1 cellular context compared by ENCODE assay signal in the genomic region with DNA sequence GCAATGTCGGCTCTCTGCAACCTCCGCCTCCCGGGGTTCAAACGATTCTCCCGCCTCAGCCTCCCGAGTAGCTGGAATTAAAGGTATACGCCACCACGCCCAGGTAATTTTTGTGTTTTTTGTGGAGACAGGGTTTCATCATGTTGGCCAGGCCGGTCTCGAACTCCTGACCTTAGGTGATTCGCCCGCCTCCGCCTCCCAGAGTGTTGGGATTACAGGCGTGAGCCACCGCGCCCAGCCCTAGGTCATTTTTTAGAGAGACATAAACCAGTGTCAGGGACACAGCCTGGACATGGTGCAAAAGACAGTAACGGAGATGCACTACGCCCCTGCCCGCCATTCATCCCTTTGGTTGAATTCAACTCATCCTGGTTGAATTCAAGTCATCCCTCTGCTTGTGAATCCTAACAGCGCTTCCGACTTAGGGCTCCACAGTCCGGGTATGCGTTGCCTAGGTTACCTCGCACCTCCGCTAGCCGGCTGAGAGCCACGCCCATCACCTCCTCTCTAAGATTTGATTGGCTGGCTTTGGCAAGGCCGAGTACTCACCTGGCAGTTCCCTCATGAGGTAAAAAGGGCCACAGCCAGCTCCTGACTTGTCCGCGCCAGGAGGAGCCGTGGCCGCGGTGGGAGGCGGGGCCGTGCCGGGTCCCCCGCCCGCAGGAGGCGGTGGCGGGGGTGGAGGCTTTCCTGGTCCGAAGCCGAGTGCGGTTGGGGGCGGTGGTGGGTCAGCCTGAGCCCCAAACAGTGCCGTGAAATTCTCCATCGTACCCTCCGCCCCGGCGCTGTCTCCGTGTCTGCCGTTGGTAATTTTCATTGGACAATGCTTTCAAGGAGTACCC.
A peak's percentile ranks its signal among the peaks of the same experiment; 100 is the strongest.
TF ChIP-seq lines count a peak whose summit lies in the region.

A gene with protein sequence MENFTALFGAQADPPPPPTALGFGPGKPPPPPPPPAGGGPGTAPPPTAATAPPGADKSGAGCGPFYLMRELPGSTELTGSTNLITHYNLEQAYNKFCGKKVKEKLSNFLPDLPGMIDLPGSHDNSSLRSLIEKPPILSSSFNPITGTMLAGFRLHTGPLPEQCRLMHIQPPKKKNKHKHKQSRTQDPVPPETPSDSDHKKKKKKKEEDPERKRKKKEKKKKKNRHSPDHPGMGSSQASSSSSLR (minus strand): TSS at position 802 of the 842 bp plus-strand sequence. CDS start 36 bp downstream, at position 766.

TF ChIP-seq in HepG2, 621 proteins besides CTCF, POLR2A, EP300 and RAD21 (continued from another document and continues in another):
- TF ChIP-seq CCDC6 (CRISPR knock-in tag; IDR thresholded peaks at IDR 0.05) (peak; percentile 52; the same call in 1 of the 2 replicates), NCOR1 (IDR thresholded peaks at IDR 0.05; ENCODE audit: borderline replicate concordance, low read length) (0 out of 2 replicates have a peak, but pooled peaks have one; percentile 32), AGO2 (optimal IDR thresholded peaks at IDR 0.05; ENCODE audit: low read depth, low read length) (peak; percentile 52), ZNF451 (CRISPR knock-in tag; IDR thresholded peaks at IDR 0.05) (peak; percentile 36; the same call in 1 of the 2 replicates), GATAD1 (CRISPR knock-in tag; IDR thresholded peaks at IDR 0.05) (no peak), ZMYM3 (CRISPR knock-in tag; IDR thresholded peaks at IDR 0.05) (no peak), ZFX (CRISPR knock-in tag; IDR thresholded peaks at IDR 0.05; ENCODE audit: low read depth) (peak; percentile 55; the same call in 1 of the 2 replicates), ZNF564 (CRISPR knock-in tag; IDR thresholded peaks at IDR 0.05) (no peak), ZNF550 (CRISPR knock-in tag; IDR thresholded peaks at IDR 0.05; ENCODE audit: borderline replicate concordance) (no peak), NONO (IDR thresholded peaks at IDR 0.05) (no peak), NONO (CRISPR knock-in tag; conservative IDR thresholded peaks at IDR 0.05) (0 out of 2 replicates have a peak, but pooled peaks have one; percentile 27), ZNF724P (CRISPR knock-in tag; IDR thresholded peaks at IDR 0.05; ENCODE audit: borderline replicate concordance) (0 out of 2 replicates have a peak, but pooled peaks have one; percentile 37), NCOA1 (CRISPR knock-in tag; IDR thresholded peaks at IDR 0.05) (no peak), SP1 (IDR thresholded peaks at IDR 0.05) (no peak), SP1 (CRISPR knock-in tag; IDR thresholded peaks at IDR 0.05) (peak; percentile 34; the same call in 1 of the 2 replicates), NCOA2 (CRISPR knock-in tag; IDR thresholded peaks at IDR 0.05) (no peak), ZNF616 (CRISPR knock-in tag; IDR thresholded peaks at IDR 0.05; ENCODE audit: low read depth) (peak; percentile 36; the same call in 1 of the 2 replicates), TBX3 (IDR thresholded peaks at IDR 0.05; ENCODE audit: borderline replicate concordance) (peak; percentile 48; the same call in 1 of the 2 replicates), HNRNPUL1 (IDR thresholded peaks at IDR 0.05; ENCODE audit: low read depth, low read length) (no peak), KDM6A (CRISPR knock-in tag; IDR thresholded peaks at IDR 0.05; ENCODE audit: low read depth) (no peak), MAFG (CRISPR knock-in tag; IDR thresholded peaks at IDR 0.05) (no peak), ZNF510 (CRISPR knock-in tag; IDR thresholded peaks at IDR 0.05; ENCODE audit: low read depth) (no peak), ATF7-NPFF (CRISPR knock-in tag; IDR thresholded peaks at IDR 0.05; ENCODE audit: low read depth) (no peak; the same call in 1 of the 2 replicates), NR2F1 (CRISPR knock-in tag; IDR thresholded peaks at IDR 0.05) (peak in 1 of 2 experiments; percentile 31; a peak in 1 of 4 replicates), SP4 (CRISPR knock-in tag; IDR thresholded peaks at IDR 0.05) (peak; percentile 29; the same call in 1 of the 2 replicates), HDAC1 (CRISPR knock-in tag; IDR thresholded peaks at IDR 0.05) (peak; percentile 64; the same call in 1 of the 2 replicates), ZNF816 (CRISPR knock-in tag; IDR thresholded peaks at IDR 0.05; ENCODE audit: borderline replicate concordance) (0 out of 2 replicates have a peak, but pooled peaks have one; percentile 25), SIN3B (IDR thresholded peaks at IDR 0.05; ENCODE audit: low read length) (no peak), NCOA5 (CRISPR knock-in tag; IDR thresholded peaks at IDR 0.05) (no peak), ZEB1 (IDR thresholded peaks at IDR 0.05; ENCODE audit: insufficient replicate concordance, low read depth) (peak; percentile 85), SIN3A (IDR thresholded peaks at IDR 0.05; ENCODE audit: borderline replicate concordance, low read depth, low read length) (peak; percentile 61; the same call in 1 of the 2 replicates), ZBTB1 (CRISPR knock-in tag; IDR thresholded peaks at IDR 0.05; ENCODE audit: borderline replicate concordance) (no peak), ZNF496 (CRISPR knock-in tag; IDR thresholded peaks at IDR 0.05; ENCODE audit: insufficient replicate concordance) (no peak), CHCHD3 (CRISPR knock-in tag; IDR thresholded peaks at IDR 0.05) (no peak), REPIN1 (CRISPR knock-in tag; IDR thresholded peaks at IDR 0.05; ENCODE audit: borderline replicate concordance, low read depth) (no peak), SRY (CRISPR knock-in tag; IDR thresholded peaks at IDR 0.05) (peak; percentile 10; the same call in 1 of the 2 replicates), ETV6 (CRISPR knock-in tag; conservative IDR thresholded peaks at IDR 0.05) (0 out of 2 replicates have a peak, but pooled peaks have one; percentile 19)
- TF ChIP-seq, protein P1, sequence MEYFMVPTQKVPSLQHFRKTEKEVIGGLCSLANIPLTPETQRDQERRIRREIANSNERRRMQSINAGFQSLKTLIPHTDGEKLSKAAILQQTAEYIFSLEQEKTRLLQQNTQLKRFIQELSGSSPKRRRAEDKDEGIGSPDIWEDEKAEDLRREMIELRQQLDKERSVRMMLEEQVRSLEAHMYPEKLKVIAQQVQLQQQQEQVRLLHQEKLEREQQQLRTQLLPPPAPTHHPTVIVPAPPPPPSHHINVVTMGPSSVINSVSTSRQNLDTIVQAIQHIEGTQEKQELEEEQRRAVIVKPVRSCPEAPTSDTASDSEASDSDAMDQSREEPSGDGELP (IDR thresholded peaks at IDR 0.05; ENCODE audit: borderline replicate concordance, low read depth): peak; percentile 68; the same call in 1 of the 2 replicates
- TF ChIP-seq, protein P2, sequence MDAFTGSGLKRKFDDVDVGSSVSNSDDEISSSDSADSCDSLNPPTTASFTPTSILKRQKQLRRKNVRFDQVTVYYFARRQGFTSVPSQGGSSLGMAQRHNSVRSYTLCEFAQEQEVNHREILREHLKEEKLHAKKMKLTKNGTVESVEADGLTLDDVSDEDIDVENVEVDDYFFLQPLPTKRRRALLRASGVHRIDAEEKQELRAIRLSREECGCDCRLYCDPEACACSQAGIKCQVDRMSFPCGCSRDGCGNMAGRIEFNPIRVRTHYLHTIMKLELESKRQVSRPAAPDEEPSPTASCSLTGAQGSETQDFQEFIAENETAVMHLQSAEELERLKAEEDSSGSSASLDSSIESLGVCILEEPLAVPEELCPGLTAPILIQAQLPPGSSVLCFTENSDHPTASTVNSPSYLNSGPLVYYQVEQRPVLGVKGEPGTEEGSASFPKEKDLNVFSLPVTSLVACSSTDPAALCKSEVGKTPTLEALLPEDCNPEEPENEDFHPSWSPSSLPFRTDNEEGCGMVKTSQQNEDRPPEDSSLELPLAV (CRISPR knock-in tag; conservative IDR thresholded peaks at IDR 0.05; ENCODE audit: low read depth): no peak
- TF ChIP-seq, protein P3, sequence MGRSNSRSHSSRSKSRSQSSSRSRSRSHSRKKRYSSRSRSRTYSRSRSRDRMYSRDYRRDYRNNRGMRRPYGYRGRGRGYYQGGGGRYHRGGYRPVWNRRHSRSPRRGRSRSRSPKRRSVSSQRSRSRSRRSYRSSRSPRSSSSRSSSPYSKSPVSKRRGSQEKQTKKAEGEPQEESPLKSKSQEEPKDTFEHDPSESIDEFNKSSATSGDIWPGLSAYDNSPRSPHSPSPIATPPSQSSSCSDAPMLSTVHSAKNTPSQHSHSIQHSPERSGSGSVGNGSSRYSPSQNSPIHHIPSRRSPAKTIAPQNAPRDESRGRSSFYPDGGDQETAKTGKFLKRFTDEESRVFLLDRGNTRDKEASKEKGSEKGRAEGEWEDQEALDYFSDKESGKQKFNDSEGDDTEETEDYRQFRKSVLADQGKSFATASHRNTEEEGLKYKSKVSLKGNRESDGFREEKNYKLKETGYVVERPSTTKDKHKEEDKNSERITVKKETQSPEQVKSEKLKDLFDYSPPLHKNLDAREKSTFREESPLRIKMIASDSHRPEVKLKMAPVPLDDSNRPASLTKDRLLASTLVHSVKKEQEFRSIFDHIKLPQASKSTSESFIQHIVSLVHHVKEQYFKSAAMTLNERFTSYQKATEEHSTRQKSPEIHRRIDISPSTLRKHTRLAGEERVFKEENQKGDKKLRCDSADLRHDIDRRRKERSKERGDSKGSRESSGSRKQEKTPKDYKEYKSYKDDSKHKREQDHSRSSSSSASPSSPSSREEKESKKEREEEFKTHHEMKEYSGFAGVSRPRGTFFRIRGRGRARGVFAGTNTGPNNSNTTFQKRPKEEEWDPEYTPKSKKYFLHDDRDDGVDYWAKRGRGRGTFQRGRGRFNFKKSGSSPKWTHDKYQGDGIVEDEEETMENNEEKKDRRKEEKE (IDR thresholded peaks at IDR 0.05): no peak
- TF ChIP-seq, protein P4, sequence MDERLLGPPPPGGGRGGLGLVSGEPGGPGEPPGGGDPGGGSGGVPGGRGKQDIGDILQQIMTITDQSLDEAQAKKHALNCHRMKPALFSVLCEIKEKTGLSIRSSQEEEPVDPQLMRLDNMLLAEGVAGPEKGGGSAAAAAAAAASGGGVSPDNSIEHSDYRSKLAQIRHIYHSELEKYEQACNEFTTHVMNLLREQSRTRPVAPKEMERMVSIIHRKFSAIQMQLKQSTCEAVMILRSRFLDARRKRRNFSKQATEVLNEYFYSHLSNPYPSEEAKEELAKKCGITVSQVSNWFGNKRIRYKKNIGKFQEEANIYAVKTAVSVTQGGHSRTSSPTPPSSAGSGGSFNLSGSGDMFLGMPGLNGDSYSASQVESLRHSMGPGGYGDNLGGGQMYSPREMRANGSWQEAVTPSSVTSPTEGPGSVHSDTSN (CRISPR knock-in tag; IDR thresholded peaks at IDR 0.05): peak; percentile 27; the same call in 1 of the 2 replicates
- TF ChIP-seq, protein P5, sequence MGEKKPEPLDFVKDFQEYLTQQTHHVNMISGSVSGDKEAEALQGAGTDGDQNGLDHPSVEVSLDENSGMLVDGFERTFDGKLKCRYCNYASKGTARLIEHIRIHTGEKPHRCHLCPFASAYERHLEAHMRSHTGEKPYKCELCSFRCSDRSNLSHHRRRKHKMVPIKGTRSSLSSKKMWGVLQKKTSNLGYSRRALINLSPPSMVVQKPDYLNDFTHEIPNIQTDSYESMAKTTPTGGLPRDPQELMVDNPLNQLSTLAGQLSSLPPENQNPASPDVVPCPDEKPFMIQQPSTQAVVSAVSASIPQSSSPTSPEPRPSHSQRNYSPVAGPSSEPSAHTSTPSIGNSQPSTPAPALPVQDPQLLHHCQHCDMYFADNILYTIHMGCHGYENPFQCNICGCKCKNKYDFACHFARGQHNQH (CRISPR knock-in tag; IDR thresholded peaks at IDR 0.05): 0 out of 2 replicates have a peak, but pooled peaks have one; percentile 56
- TF ChIP-seq, protein P6, sequence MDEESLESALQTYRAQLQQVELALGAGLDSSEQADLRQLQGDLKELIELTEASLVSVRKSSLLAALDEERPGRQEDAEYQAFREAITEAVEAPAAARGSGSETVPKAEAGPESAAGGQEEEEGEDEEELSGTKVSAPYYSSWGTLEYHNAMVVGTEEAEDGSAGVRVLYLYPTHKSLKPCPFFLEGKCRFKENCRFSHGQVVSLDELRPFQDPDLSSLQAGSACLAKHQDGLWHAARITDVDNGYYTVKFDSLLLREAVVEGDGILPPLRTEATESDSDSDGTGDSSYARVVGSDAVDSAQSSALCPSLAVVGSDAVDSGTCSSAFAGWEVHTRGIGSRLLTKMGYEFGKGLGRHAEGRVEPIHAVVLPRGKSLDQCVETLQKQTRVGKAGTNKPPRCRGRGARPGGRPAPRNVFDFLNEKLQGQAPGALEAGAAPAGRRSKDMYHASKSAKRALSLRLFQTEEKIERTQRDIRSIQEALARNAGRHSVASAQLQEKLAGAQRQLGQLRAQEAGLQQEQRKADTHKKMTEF (CRISPR knock-in tag; IDR thresholded peaks at IDR 0.05): no peak; the same call in 1 of the 2 replicates
- TF ChIP-seq, protein P7, sequence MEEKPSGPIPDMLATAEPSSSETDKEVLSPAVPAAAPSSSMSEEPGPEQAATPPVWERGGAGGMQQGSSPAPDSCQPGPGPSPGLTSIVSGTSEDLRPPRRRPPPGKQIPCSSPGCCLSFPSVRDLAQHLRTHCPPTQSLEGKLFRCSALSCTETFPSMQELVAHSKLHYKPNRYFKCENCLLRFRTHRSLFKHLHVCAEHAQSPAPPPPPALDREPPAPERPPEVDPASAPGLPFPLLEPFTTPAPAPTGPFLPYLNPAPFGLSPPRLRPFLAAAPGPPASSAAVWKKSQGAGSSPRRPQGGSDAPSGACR (CRISPR knock-in tag; IDR thresholded peaks at IDR 0.05): 0 out of 2 replicates have a peak, but pooled peaks have one; percentile 34
- TF ChIP-seq, protein P8, sequence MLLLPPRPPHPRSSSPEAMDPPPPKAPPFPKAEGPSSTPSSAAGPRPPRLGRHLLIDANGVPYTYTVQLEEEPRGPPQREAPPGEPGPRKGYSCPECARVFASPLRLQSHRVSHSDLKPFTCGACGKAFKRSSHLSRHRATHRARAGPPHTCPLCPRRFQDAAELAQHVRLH (CRISPR knock-in tag; IDR thresholded peaks at IDR 0.05; ENCODE audit: borderline replicate concordance, low read depth): 0 out of 2 replicates have a peak, but pooled peaks have one; percentile 31
- TF ChIP-seq, protein P9, sequence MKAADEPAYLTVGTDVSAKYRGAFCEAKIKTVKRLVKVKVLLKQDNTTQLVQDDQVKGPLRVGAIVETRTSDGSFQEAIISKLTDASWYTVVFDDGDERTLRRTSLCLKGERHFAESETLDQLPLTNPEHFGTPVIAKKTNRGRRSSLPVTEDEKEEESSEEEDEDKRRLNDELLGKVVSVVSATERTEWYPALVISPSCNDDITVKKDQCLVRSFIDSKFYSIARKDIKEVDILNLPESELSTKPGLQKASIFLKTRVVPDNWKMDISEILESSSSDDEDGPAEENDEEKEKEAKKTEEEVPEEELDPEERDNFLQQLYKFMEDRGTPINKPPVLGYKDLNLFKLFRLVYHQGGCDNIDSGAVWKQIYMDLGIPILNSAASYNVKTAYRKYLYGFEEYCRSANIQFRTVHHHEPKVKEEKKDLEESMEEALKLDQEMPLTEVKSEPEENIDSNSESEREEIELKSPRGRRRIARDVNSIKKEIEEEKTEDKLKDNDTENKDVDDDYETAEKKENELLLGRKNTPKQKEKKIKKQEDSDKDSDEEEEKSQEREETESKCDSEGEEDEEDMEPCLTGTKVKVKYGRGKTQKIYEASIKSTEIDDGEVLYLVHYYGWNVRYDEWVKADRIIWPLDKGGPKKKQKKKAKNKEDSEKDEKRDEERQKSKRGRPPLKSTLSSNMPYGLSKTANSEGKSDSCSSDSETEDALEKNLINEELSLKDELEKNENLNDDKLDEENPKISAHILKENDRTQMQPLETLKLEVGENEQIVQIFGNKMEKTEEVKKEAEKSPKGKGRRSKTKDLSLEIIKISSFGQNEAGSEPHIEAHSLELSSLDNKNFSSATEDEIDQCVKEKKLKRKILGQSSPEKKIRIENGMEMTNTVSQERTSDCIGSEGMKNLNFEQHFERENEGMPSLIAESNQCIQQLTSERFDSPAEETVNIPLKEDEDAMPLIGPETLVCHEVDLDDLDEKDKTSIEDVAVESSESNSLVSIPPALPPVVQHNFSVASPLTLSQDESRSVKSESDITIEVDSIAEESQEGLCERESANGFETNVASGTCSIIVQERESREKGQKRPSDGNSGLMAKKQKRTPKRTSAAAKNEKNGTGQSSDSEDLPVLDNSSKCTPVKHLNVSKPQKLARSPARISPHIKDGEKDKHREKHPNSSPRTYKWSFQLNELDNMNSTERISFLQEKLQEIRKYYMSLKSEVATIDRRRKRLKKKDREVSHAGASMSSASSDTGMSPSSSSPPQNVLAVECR (CRISPR knock-in tag; IDR thresholded peaks at IDR 0.05; ENCODE audit: borderline replicate concordance): peak; percentile 71
